Comparison of ENCODE assay signal across 1 cellular context in the genomic region with DNA sequence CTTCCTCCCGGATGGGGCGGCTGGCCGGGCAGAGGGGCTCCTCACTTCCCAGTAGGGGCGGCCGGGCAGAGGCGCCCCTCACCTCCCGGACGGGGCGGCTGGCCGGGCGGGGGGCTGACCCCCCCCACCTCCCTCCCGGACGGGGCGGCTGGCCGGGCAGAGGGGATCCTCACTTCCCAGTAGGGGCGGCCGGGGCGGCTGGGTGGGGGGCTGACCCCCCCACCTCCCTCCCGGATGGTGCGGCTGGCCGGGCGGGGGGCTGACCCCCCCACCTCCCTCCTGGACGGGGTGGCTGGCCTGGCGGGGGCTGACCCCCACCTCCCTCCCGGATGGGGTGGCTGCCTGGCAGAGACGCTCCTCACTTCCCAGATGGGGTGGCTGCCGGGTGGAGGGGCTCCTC.
DNase-seq lines count a peak whose midpoint lies in the region; ATAC-seq lines count a peak whose summit lies in the region.
"Not testable (repeated sequence)": the region's sequence is repeated elsewhere in the genome, so short reads cannot be mapped to it uniquely, and the experiment has no call there.

No MANE protein-coding gene starts in this region.

- DNase-seq in stimulated activated naive CD8-positive, alpha-beta T cell treated with anti-CD3 and anti-CD28 coated beads, Interleukin-15, amount 100 ng/mL, for 72 hours = not testable (repeated sequence)

- peak; percentile 57 for ATAC-seq in stimulated activated naive CD8-positive, alpha-beta T cell treated with anti-CD3 and anti-CD28 coated beads, Interleukin-15, amount 100 ng/mL, for 72 hours

- H3K4me3 Mint-ChIP-seq in stimulated activated naive CD8-positive, alpha-beta T cell treated with anti-CD3 and anti-CD28 coated beads, Interleukin-15, amount 100 ng/mL, for 72 hours = not testable (repeated sequence)

- H3K27me3 Mint-ChIP-seq in stimulated activated naive CD8-positive, alpha-beta T cell treated with anti-CD3 and anti-CD28 coated beads, Interleukin-15, amount 100 ng/mL, for 72 hours = not testable (repeated sequence)

- not testable (repeated sequence) for H3K4me1 Mint-ChIP-seq in stimulated activated naive CD8-positive, alpha-beta T cell treated with anti-CD3 and anti-CD28 coated beads, Interleukin-15, amount 100 ng/mL, for 72 hours

- H3K9me3 Mint-ChIP-seq in stimulated activated naive CD8-positive, alpha-beta T cell treated with anti-CD3 and anti-CD28 coated beads, Interleukin-15, amount 100 ng/mL, for 72 hours = peaks cover 17 to 19% of the 10 kb centered on the region in 2 donors

- H3K27ac Mint-ChIP-seq in stimulated activated naive CD8-positive, alpha-beta T cell treated with anti-CD3 and anti-CD28 coated beads, Interleukin-15, amount 100 ng/mL, for 72 hours = not testable (repeated sequence)
